2 cellular contexts compared by ENCODE assay signal in the genomic region with DNA sequence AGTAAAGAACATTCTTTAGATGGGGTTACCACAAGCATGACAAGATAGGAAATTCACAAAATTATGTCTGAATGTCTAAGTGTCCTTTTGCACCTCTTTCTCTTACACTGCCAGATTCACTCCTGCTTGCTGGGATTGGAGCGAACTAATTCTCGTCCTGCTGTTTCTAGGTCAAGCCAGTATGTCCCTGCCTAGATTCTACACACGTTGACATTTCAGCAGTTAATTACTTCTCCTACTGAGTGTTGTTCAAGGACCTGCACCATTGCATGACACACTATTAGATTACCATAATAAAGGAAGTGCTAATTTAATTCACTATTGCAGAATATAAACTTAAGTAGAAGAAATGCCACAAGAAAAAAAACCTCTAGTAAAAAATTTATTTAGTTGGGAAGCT.
TF ChIP-seq lines count a peak whose summit lies in the region.

No MANE protein-coding gene starts in this region.

TF ChIP-seq in GM23338, 12 proteins besides CTCF, POLR2A, EP300 and RAD21:
- no peak for TF ChIP-seq NANOG (IDR thresholded peaks at IDR 0.05; ENCODE audit: borderline replicate concordance)
- TF ChIP-seq CREB1 (CRISPR knock-in tag; IDR thresholded peaks at IDR 0.05; ENCODE audit: low read depth): no peak
- TF ChIP-seq, protein P1, sequence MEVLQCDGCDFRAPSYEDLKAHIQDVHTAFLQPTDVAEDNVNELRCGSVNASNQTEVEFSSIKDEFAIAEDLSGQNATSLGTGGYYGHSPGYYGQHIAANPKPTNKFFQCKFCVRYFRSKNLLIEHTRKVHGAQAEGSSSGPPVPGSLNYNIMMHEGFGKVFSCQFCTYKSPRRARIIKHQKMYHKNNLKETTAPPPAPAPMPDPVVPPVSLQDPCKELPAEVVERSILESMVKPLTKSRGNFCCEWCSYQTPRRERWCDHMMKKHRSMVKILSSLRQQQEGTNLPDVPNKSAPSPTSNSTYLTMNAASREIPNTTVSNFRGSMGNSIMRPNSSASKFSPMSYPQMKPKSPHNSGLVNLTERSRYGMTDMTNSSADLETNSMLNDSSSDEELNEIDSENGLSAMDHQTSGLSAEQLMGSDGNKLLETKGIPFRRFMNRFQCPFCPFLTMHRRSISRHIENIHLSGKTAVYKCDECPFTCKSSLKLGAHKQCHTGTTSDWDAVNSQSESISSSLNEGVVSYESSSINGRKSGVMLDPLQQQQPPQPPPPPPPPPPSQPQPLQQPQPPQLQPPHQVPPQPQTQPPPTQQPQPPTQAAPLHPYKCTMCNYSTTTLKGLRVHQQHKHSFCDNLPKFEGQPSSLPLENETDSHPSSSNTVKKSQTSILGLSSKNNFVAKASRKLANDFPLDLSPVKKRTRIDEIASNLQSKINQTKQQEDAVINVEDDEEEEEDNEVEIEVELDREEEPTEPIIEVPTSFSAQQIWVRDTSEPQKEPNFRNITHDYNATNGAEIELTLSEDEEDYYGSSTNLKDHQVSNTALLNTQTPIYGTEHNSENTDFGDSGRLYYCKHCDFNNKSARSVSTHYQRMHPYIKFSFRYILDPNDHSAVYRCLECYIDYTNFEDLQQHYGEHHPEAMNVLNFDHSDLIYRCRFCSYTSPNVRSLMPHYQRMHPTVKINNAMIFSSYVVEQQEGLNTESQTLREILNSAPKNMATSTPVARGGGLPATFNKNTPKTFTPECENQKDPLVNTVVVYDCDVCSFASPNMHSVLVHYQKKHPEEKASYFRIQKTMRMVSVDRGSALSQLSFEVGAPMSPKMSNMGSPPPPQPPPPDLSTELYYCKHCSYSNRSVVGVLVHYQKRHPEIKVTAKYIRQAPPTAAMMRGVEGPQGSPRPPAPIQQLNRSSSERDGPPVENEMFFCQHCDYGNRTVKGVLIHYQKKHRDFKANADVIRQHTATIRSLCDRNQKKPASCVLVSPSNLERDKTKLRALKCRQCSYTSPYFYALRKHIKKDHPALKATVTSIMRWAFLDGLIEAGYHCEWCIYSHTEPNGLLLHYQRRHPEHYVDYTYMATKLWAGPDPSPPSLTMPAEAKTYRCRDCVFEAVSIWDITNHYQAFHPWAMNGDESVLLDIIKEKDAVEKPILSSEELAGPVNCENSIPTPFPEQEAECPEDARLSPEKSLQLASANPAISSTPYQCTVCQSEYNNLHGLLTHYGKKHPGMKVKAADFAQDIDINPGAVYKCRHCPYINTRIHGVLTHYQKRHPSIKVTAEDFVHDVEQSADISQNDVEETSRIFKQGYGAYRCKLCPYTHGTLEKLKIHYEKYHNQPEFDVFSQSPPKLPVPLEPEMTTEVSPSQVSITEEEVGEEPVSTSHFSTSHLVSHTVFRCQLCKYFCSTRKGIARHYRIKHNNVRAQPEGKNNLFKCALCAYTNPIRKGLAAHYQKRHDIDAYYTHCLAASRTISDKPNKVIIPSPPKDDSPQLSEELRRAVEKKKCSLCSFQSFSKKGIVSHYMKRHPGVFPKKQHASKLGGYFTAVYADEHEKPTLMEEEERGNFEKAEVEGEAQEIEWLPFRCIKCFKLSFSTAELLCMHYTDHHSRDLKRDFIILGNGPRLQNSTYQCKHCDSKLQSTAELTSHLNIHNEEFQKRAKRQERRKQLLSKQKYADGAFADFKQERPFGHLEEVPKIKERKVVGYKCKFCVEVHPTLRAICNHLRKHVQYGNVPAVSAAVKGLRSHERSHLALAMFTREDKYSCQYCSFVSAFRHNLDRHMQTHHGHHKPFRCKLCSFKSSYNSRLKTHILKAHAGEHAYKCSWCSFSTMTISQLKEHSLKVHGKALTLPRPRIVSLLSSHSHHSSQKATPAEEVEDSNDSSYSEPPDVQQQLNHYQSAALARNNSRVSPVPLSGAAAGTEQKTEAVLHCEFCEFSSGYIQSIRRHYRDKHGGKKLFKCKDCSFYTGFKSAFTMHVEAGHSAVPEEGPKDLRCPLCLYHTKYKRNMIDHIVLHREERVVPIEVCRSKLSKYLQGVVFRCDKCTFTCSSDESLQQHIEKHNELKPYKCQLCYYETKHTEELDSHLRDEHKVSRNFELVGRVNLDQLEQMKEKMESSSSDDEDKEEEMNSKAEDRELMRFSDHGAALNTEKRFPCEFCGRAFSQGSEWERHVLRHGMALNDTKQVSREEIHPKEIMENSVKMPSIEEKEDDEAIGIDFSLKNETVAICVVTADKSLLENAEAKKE (CRISPR knock-in tag; IDR thresholded peaks at IDR 0.05): no peak
- TF ChIP-seq JUNB (IDR thresholded peaks at IDR 0.05; ENCODE audit: unreplicated experiment): no peak
- no peak for TF ChIP-seq POLR2AphosphoS5 (IDR thresholded peaks at IDR 0.05; ENCODE audit: low read depth)
- TF ChIP-seq EZH2 (IDR thresholded peaks at IDR 0.05; ENCODE audit: low read depth, unreplicated experiment): no peak
- no peak for TF ChIP-seq EZH2phosphoT487 (IDR thresholded peaks at IDR 0.05; ENCODE audit: unreplicated experiment)
- TF ChIP-seq, protein P2, sequence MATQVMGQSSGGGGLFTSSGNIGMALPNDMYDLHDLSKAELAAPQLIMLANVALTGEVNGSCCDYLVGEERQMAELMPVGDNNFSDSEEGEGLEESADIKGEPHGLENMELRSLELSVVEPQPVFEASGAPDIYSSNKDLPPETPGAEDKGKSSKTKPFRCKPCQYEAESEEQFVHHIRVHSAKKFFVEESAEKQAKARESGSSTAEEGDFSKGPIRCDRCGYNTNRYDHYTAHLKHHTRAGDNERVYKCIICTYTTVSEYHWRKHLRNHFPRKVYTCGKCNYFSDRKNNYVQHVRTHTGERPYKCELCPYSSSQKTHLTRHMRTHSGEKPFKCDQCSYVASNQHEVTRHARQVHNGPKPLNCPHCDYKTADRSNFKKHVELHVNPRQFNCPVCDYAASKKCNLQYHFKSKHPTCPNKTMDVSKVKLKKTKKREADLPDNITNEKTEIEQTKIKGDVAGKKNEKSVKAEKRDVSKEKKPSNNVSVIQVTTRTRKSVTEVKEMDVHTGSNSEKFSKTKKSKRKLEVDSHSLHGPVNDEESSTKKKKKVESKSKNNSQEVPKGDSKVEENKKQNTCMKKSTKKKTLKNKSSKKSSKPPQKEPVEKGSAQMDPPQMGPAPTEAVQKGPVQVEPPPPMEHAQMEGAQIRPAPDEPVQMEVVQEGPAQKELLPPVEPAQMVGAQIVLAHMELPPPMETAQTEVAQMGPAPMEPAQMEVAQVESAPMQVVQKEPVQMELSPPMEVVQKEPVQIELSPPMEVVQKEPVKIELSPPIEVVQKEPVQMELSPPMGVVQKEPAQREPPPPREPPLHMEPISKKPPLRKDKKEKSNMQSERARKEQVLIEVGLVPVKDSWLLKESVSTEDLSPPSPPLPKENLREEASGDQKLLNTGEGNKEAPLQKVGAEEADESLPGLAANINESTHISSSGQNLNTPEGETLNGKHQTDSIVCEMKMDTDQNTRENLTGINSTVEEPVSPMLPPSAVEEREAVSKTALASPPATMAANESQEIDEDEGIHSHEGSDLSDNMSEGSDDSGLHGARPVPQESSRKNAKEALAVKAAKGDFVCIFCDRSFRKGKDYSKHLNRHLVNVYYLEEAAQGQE (IDR thresholded peaks at IDR 0.05; ENCODE audit: unreplicated experiment): no peak
- TF ChIP-seq ZNF114 (CRISPR knock-in tag; IDR thresholded peaks at IDR 0.05): no peak
- no peak for TF ChIP-seq ZNF331 (CRISPR knock-in tag; IDR thresholded peaks at IDR 0.05; ENCODE audit: low read depth)
- TF ChIP-seq STAT1 (IDR thresholded peaks at IDR 0.05; ENCODE audit: unreplicated experiment): no peak

TF ChIP-seq in SK-N-SH, 30 proteins besides CTCF, POLR2A, EP300 and RAD21:
- no peak for TF ChIP-seq FOSL2 (IDR thresholded peaks at IDR 0.05; ENCODE audit: borderline replicate concordance, low read depth)
- TF ChIP-seq FOXM1 (IDR thresholded peaks at IDR 0.05; ENCODE audit: low read depth): no peak
- TF ChIP-seq, protein P3, sequence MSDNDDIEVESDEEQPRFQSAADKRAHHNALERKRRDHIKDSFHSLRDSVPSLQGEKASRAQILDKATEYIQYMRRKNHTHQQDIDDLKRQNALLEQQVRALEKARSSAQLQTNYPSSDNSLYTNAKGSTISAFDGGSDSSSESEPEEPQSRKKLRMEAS (IDR thresholded peaks at IDR 0.05; ENCODE audit: low read depth): no peak
- TF ChIP-seq, protein P4, sequence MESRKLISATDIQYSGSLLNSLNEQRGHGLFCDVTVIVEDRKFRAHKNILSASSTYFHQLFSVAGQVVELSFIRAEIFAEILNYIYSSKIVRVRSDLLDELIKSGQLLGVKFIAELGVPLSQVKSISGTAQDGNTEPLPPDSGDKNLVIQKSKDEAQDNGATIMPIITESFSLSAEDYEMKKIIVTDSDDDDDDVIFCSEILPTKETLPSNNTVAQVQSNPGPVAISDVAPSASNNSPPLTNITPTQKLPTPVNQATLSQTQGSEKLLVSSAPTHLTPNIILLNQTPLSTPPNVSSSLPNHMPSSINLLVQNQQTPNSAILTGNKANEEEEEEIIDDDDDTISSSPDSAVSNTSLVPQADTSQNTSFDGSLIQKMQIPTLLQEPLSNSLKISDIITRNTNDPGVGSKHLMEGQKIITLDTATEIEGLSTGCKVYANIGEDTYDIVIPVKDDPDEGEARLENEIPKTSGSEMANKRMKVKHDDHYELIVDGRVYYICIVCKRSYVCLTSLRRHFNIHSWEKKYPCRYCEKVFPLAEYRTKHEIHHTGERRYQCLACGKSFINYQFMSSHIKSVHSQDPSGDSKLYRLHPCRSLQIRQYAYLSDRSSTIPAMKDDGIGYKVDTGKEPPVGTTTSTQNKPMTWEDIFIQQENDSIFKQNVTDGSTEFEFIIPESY (IDR thresholded peaks at IDR 0.05; ENCODE audit: borderline replicate concordance, low read depth): no peak
- no peak for TF ChIP-seq SMC3 (IDR thresholded peaks at IDR 0.05; ENCODE audit: low read depth, low read length)
- TF ChIP-seq TAF1 (IDR thresholded peaks at IDR 0.05; ENCODE audit: borderline replicate concordance, low read depth, low read length): no peak
- TF ChIP-seq TCF12 (IDR thresholded peaks at IDR 0.05): no peak
- no peak for TF ChIP-seq POLR2AphosphoS5 (IDR thresholded peaks at IDR 0.05; ENCODE audit: low read depth, low read length)
- TF ChIP-seq GATA2 (CRISPR knock-in tag; IDR thresholded peaks at IDR 0.05): no peak
- TF ChIP-seq, protein P5, sequence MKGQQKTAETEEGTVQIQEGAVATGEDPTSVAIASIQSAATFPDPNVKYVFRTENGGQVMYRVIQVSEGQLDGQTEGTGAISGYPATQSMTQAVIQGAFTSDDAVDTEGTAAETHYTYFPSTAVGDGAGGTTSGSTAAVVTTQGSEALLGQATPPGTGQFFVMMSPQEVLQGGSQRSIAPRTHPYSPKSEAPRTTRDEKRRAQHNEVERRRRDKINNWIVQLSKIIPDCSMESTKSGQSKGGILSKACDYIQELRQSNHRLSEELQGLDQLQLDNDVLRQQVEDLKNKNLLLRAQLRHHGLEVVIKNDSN (IDR thresholded peaks at IDR 0.05; ENCODE audit: borderline replicate concordance, low read depth): no peak
- TF ChIP-seq GABPA (IDR thresholded peaks at IDR 0.05; ENCODE audit: low read depth): no peak
- no peak for TF ChIP-seq MEF2A (IDR thresholded peaks at IDR 0.05; ENCODE audit: borderline replicate concordance, low read depth)
TF ChIP-seq in SK-N-SH: peak in this region for 0.
